1 cellular context compared by ENCODE assay signal in genomic region chr5:42429694-42430093, GRCh38.
TF ChIP-seq lines count a peak whose summit lies in the region.

No MANE protein-coding gene starts in this region.

TF ChIP-seq in WTC11, 78 proteins besides CTCF, POLR2A, EP300 and RAD21 (continued from another document):
- TF ChIP-seq, protein P1, sequence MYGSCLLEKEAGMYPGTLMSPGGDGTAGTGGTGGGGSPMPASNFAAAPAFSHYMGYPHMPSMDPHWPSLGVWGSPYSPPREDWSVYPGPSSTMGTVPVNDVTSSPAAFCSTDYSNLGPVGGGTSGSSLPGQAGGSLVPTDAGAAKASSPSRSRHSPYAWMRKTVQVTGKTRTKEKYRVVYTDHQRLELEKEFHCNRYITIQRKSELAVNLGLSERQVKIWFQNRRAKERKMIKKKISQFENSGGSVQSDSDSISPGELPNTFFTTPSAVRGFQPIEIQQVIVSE (CRISPR knock-in tag; IDR thresholded peaks at IDR 0.05; ENCODE audit: borderline replicate concordance): no peak
- no peak for TF ChIP-seq RELA (CRISPR knock-in tag; IDR thresholded peaks at IDR 0.05; ENCODE audit: borderline replicate concordance)
- TF ChIP-seq USF1 (CRISPR knock-in tag; IDR thresholded peaks at IDR 0.05): no peak
- TF ChIP-seq ARID4B (CRISPR knock-in tag; IDR thresholded peaks at IDR 0.05; ENCODE audit: borderline replicate concordance): no peak
- TF ChIP-seq, protein P2, sequence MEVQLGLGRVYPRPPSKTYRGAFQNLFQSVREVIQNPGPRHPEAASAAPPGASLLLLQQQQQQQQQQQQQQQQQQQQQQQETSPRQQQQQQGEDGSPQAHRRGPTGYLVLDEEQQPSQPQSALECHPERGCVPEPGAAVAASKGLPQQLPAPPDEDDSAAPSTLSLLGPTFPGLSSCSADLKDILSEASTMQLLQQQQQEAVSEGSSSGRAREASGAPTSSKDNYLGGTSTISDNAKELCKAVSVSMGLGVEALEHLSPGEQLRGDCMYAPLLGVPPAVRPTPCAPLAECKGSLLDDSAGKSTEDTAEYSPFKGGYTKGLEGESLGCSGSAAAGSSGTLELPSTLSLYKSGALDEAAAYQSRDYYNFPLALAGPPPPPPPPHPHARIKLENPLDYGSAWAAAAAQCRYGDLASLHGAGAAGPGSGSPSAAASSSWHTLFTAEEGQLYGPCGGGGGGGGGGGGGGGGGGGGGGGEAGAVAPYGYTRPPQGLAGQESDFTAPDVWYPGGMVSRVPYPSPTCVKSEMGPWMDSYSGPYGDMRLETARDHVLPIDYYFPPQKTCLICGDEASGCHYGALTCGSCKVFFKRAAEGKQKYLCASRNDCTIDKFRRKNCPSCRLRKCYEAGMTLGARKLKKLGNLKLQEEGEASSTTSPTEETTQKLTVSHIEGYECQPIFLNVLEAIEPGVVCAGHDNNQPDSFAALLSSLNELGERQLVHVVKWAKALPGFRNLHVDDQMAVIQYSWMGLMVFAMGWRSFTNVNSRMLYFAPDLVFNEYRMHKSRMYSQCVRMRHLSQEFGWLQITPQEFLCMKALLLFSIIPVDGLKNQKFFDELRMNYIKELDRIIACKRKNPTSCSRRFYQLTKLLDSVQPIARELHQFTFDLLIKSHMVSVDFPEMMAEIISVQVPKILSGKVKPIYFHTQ (CRISPR knock-in tag; IDR thresholded peaks at IDR 0.05): no peak
- no peak for TF ChIP-seq ZNF263 (CRISPR knock-in tag; IDR thresholded peaks at IDR 0.05; ENCODE audit: low read depth)
